23 cellular contexts compared by ENCODE assay signal in the genomic region with DNA sequence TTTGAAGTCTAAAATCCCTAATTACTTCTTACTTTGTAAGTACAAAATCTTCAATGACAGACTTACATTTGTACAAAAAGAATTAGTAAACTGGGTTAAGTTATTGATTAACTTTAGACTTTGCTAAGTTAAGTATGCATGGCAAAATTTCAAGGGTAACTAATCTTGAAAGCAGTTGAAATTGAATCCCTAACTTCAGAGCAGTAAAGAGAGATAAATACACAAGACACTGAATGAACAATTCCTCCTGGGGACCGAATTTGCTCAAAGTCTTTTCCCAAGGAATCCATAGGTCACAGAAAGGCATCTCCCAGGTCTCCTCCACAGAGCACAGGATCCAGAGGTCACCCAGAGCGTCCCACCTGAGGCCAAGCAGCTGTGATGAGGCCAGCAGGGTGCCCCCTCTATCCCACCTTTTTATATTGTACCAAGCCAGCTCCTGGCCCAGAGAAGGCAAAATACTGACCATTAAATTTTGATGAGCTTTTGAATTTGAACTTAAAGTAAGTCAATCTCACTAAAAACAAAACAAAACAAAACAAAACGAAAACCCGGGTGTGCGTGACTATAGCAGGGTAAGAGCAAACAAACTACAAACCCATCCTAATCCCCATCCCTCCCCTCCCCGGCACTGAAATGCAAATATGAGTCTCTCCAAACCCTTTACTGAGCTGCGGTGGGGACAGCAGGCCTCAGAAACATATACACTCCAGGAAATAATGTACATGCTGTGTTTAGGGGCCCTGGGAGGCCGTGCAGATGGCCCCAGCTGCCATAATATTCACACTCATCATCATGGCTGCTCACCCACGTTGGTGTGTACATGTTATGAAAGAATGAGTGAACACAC. TPM values are rescaled to one million over a fixed set of nuclear protein-coding genes. Genes with fewer than 3 reads are reported as not detected.
A peak's percentile ranks its signal among the peaks of the same experiment; 100 is the strongest.
DNase-seq lines count a peak whose midpoint lies in the region; ATAC-seq, FAIRE-seq and TF ChIP-seq lines count a peak whose summit lies in the region.
"Had no signal": no experiment of that assay in that cellular context is flagged by ENCODE, and none has a peak within 500 bp of the region (broad histone marks: within the 10 kb centered on the region; RNA-seq: fewer than 3 reads in every experiment).

No MANE protein-coding gene starts in this region.

- no peaks in the 10 kb centered on the region for H3K79me1 ChIP-seq in neuronal stem cell (ENCODE audit: low read depth, low read length)

- FAIRE-seq in astrocyte (lab: Jason Lieb, UNC) = no peak

- no peaks in the 10 kb centered on the region for H3K9me3 Mint-ChIP-seq in astrocyte (ENCODE audit: unreplicated experiment)
- no peaks in the 10 kb centered on the region for H3K9me3 Mint-ChIP-seq in stimulated activated naive CD8-positive, alpha-beta T cell treated with anti-CD3 and anti-CD28 coated beads, Interleukin-15, amount 100 ng/mL, for 72 hours
- H3K9me3 Mint-ChIP-seq: T-helper 2 cell treated with Interferon-gamma antibody and Interleukin-4, amounts not matched to agents 5 μg/mL and 100 μg/mL, for 36 hours had no signal

- no peaks in the 10 kb centered on the region for H3K9me3 ChIP-seq in astrocyte (ENCODE audit: insufficient read depth, low read depth, low read length)
- H3K9me3 ChIP-seq in sigmoid colon = no peaks in the 10 kb centered on the region
- no peaks in the 10 kb centered on the region for H3K9me3 ChIP-seq in neuronal stem cell (replicated peaks in 1 of 2; ENCODE audit: control insufficient read depth in 2 of 2, insufficient read depth in 1 of 2, low read depth in 1 of 2, low read length in 2 of 2)
- H3K9me3 ChIP-seq: heart right ventricle, SK-N-SH, upper lobe of right lung had no signal

- H3K4me1 Mint-ChIP-seq in astrocyte (ENCODE audit: low read depth, unreplicated experiment) = peaks cover 18% of the 10 kb centered on the region
- peaks cover 46% of the 10 kb centered on the region for H3K4me1 Mint-ChIP-seq in stimulated activated naive CD8-positive, alpha-beta T cell treated with anti-CD3 and anti-CD28 coated beads, Interleukin-15, amount 100 ng/mL, for 72 hours
- H3K4me1 Mint-ChIP-seq: B cell had no signal

- H2BK12ac ChIP-seq in neuronal stem cell (ENCODE audit: low read length) = no peak overlapping the region

- H3K14ac ChIP-seq in neuronal stem cell (ENCODE audit: low read length) = no peak overlapping the region

- no peak overlapping the region for H2BK120ac ChIP-seq in neuronal stem cell (ENCODE audit: low read depth, low read length)

- peaks cover 12% of the 10 kb centered on the region for H3K27me3 Mint-ChIP-seq in astrocyte (ENCODE audit: low read depth, unreplicated experiment)
- H3K27me3 Mint-ChIP-seq in stimulated activated naive CD8-positive, alpha-beta T cell treated with anti-CD3 and anti-CD28 coated beads, Interleukin-15, amount 100 ng/mL, for 72 hours = peaks cover 92% of the 10 kb centered on the region

- peak overlapping the region; percentile 50 for H3K27ac Mint-ChIP-seq in astrocyte (ENCODE audit: unreplicated experiment)
- no peak overlapping the region for H3K27ac Mint-ChIP-seq in stimulated activated naive CD8-positive, alpha-beta T cell treated with anti-CD3 and anti-CD28 coated beads, Interleukin-15, amount 100 ng/mL, for 72 hours
- H3K27ac Mint-ChIP-seq: B cell; immature natural killer cell; T-helper 2 cell treated with Interferon-gamma antibody and Interleukin-4, amounts not matched to agents 5 μg/mL and 100 μg/mL, for 36 hours had no signal

- H2BK5ac ChIP-seq in neuronal stem cell (ENCODE audit: low read length) = no peak overlapping the region

- H3K4me1 ChIP-seq in astrocyte (ENCODE audit: insufficient read depth, low read length) = peaks cover 15% of the 10 kb centered on the region
- H3K4me1 ChIP-seq in sigmoid colon = peaks cover 0 to 16% (median 7%) of the 10 kb centered on the region in 4 donors
- peaks cover 0 to 10% of the 10 kb centered on the region in 2 donors for H3K4me1 ChIP-seq in neuronal stem cell (ENCODE audit: control insufficient read depth in 2 of 2, insufficient read depth in 1 of 2, low read depth in 1 of 2, low read length in 2 of 2)
- H3K4me1 ChIP-seq: upper lobe of right lung had no signal

- peak overlapping the region; percentile 31 for H3K27ac ChIP-seq in astrocyte (ENCODE audit: low read depth, low read length)
- no peak overlapping the region for H3K27ac ChIP-seq in sigmoid colon
- H3K27ac ChIP-seq in neuronal stem cell (replicated peaks; ENCODE audit: low read length) = no peak overlapping the region
- H3K27ac ChIP-seq: epithelial cell of prostate, heart right ventricle, upper lobe of right lung, VCaP had no signal

- intact Hi-C loops in sigmoid colon (cut with DNase I) = no loop called here

- peaks cover 8% of the 10 kb centered on the region for H4K20me1 ChIP-seq in astrocyte (ENCODE audit: insufficient read depth, low read length)

- no peak overlapping the region for H2BK15ac ChIP-seq in neuronal stem cell (ENCODE audit: low read length)

- no peak for TF ChIP-seq POLR2A in sigmoid colon (IDR thresholded peaks at IDR 0.05)

- H3K4me3 Mint-ChIP-seq in astrocyte (ENCODE audit: unreplicated experiment) = no peak overlapping the region
- no peak overlapping the region for H3K4me3 Mint-ChIP-seq in stimulated activated naive CD8-positive, alpha-beta T cell treated with anti-CD3 and anti-CD28 coated beads, Interleukin-15, amount 100 ng/mL, for 72 hours
- H3K4me3 Mint-ChIP-seq: B cell; immature natural killer cell; T-helper 2 cell treated with Interferon-gamma antibody and Interleukin-4, amounts not matched to agents 5 μg/mL and 100 μg/mL, for 36 hours had no signal

- H3K4ac ChIP-seq in neuronal stem cell (ENCODE audit: low read length) = no peak overlapping the region

- H3K4me2 ChIP-seq in astrocyte (ENCODE audit: low read length) = peak overlapping the region; percentile 51
- H3K4me2 ChIP-seq in neuronal stem cell (ENCODE audit: insufficient read depth, low read length, poor library complexity, severe bottlenecking) = no peak overlapping the region
- H3K4me2 ChIP-seq: SK-N-SH had no signal

- no peaks in the 10 kb centered on the region for H3K36me3 ChIP-seq in astrocyte (ENCODE audit: insufficient read depth, low read length)
- no peaks in the 10 kb centered on the region for H3K36me3 ChIP-seq in sigmoid colon
- no peaks in the 10 kb centered on the region for H3K36me3 ChIP-seq in neuronal stem cell (replicated peaks in 1 of 2; ENCODE audit: control insufficient read depth in 2 of 2, insufficient read depth in 2 of 2, low read length in 2 of 2)
- H3K36me3 ChIP-seq: heart right ventricle, upper lobe of right lung had no signal

- no peak overlapping the region for H2AK5ac ChIP-seq in neuronal stem cell (ENCODE audit: low read depth, low read length)

- no peak overlapping the region for H3K18ac ChIP-seq in neuronal stem cell (ENCODE audit: low read length)

- TF ChIP-seq CTCF in astrocyte (IDR thresholded peaks at IDR 0.05; ENCODE audit: insufficient read depth, low read depth, low read length) = no peak
- no peak for TF ChIP-seq CTCF in sigmoid colon (IDR thresholded peaks at IDR 0.05)

- no peak overlapping the region for H3K9ac ChIP-seq in astrocyte (ENCODE audit: low read length)
- H3K9ac ChIP-seq in neuronal stem cell (ENCODE audit: low read depth, low read length, poor library complexity) = no peak overlapping the region
- H3K9ac ChIP-seq: SK-N-SH had no signal

- H3K23ac ChIP-seq in neuronal stem cell (ENCODE audit: low read depth, low read length, poor library complexity) = no peak overlapping the region

- H3K79me2 ChIP-seq in astrocyte (ENCODE audit: insufficient read depth, low read length) = no peaks in the 10 kb centered on the region

- peak; percentile 12 for DNase-seq in NCI-H2171 treated with DMSO at 0.1 percent for 48 hours (lab: John Stamatoyannopoulos, UW)
- no peak for DNase-seq in NCI-H2171 (lab: John Stamatoyannopoulos, UW)
- DNase-seq in astrocyte (ENCODE audit: low read depth) = no peak
- DNase-seq in left kidney (ENCODE audit: low read depth, low spot score) = peak; percentile 57
- peak; percentile 48 for DNase-seq in sigmoid colon
- no peak for DNase-seq in neuronal stem cell (ENCODE audit: low spot score)
- DNase-seq in stimulated activated naive CD8-positive, alpha-beta T cell treated with anti-CD3 and anti-CD28 coated beads, Interleukin-15, amount 100 ng/mL, for 72 hours = no peak
- DNase-seq: 8988T, amygdala, caudate nucleus, heart right ventricle, immature natural killer cell, NCI-H1092 treated with DMSO at 0.1 percent for 48 hours, NCI-H510A treated with DMSO at 0.1 percent for 48 hours, occipital lobe, RPMI8226, upper lobe of right lung had no signal

- no peak for ATAC-seq in GM18498 (IDR thresholded peaks at IDR 0.05; ENCODE audit: unreplicated experiment)
- no peak for ATAC-seq in stimulated activated naive CD8-positive, alpha-beta T cell treated with anti-CD3 and anti-CD28 coated beads, Interleukin-15, amount 100 ng/mL, for 72 hours
- ATAC-seq: upper lobe of right lung had no signal

- 30 to 54% methylated on average over 9 of the region's 9 CpGs for WGBS in sigmoid colon, 2 donors
- WGBS in neuronal stem cell (ENCODE audit: extremely low coverage in 2 of 2, insufficient read length in 2 of 2, insufficient replicate concordance in 1 of 2), 2 donors = no CpG with 5 or more reads among the region's 9 CpGs

- no peak overlapping the region for H3K4me3 ChIP-seq in astrocyte (ENCODE audit: insufficient read depth, low read depth, low read length)
- H3K4me3 ChIP-seq in sigmoid colon = no peak overlapping the region
- H3K4me3 ChIP-seq in neuronal stem cell (ENCODE audit: low read length in 2 of 2) = no peak overlapping the region
- H3K4me3 ChIP-seq: heart right ventricle, upper lobe of right lung had no signal

- H3K27me3 ChIP-seq in astrocyte (ENCODE audit: insufficient read depth, low read length) (no peaks in the 10 kb centered on the region), sigmoid colon (no peaks in the 10 kb centered on the region), neuronal stem cell (ENCODE audit: control insufficient read depth in 3 of 3, insufficient read depth in 3 of 3, low read depth in 1 of 3, low read length in 3 of 3) (peaks cover 0 to 22% (median 0%) of the 10 kb centered on the region in 3 experiments)

- no peak overlapping the region for H4K91ac ChIP-seq in neuronal stem cell (ENCODE audit: low read depth, low read length, poor library complexity)

- H4K8ac ChIP-seq in neuronal stem cell (ENCODE audit: low read depth, low read length) = no peak overlapping the region

- H2AFZ ChIP-seq in astrocyte (ENCODE audit: low read depth, low read length) = no peak overlapping the region
- no peak overlapping the region for H2AFZ ChIP-seq in neuronal stem cell (ENCODE audit: low read length)

- H3K36me3 Mint-ChIP-seq in astrocyte (ENCODE audit: low read depth, unreplicated experiment) = peaks cover 9% of the 10 kb centered on the region
- H3K36me3 Mint-ChIP-seq: immature natural killer cell had no signal

- TF ChIP-seq EP300 in sigmoid colon (IDR thresholded peaks at IDR 0.05) = no peak

RNA-seq across cellular contexts. Expression of a gene that starts 21.1 kb away (rescaled TPM):
- 7.9 and 11.1 TPM in 2 replicates for total RNA-seq in astrocyte
- total RNA-seq in sigmoid colon = 10 to 100 TPM; 12.3 to 17.4 (median 15.4) TPM
- 1 to 10 TPM; 1.4 to 3.6 (median 3.0) TPM for polyA plus RNA-seq in sigmoid colon
- 3.1 TPM for polyA plus RNA-seq in neuronal stem cell (2013, experiment 1 of 2)
- 3.2 TPM for polyA plus RNA-seq in neuronal stem cell (2013, experiment 2 of 2)

Comparison
In these comparisons a context has a peak if more than half of its experiments do, and no peak if none do; other contexts are left out.
1. DNase-seq: peak in NCI-H2171 treated with DMSO at 0.1 percent for 48 hours (single experiment), left kidney (single experiment) and sigmoid colon (single experiment); none in NCI-H2171 (single experiment), astrocyte (single experiment), neuronal stem cell (single experiment) and stimulated activated naive CD8-positive, alpha-beta T cell treated with anti-CD3 and anti-CD28 coated beads, Interleukin-15, amount 100 ng/mL, for 72 hours (0 of 2).